In genomic region chr2:112597537-112598322, GRCh38 we compare ENCODE assay signal across 27 cellular contexts.
"Had no signal": no experiment of that assay in that cellular context is flagged by ENCODE, and none has a peak within 500 bp of the region (broad histone marks: within the 10 kb centered on the region; RNA-seq: fewer than 3 reads in every experiment).

No MANE protein-coding gene starts in this region.

- H3K4me3 ChIP-seq: adrenal gland, breast epithelium, Peyer's patch, SJCRH30 had no signal

- H3K27ac ChIP-seq: adrenal gland, breast epithelium, KMS-11, Peyer's patch, RWPE1, SJCRH30 had no signal

- ATAC-seq: activated CD4-positive, CD25-positive, alpha-beta regulatory T cell treated with anti-CD3 and anti-CD28 coated beads, Interleukin-2, amount 50 U/mL, for 24 hours; activated CD8-positive, alpha-beta memory T cell treated with anti-CD3 and anti-CD28 coated beads, Interleukin-2, amount 10 ng/mL, durations not matched to agents 7 days and 5 days had no signal

- DNase-seq: activated CD4-positive, alpha-beta T cell treated with anti-CD3 and anti-CD28 coated beads for 4 hours; activated CD4-positive, alpha-beta T cell treated with anti-CD3 and anti-CD28 coated beads, Interleukin-2, amount 50 U/mL, for 48 hours; activated CD8-positive, alpha-beta memory T cell treated with anti-CD3 and anti-CD28 coated beads, Interleukin-2, amount 10 ng/mL, durations not matched to agents 7 days and 5 days; activated gamma-delta T cell treated with Interleukin-2 at 50 U/mL for 16 hours; activated naive CD4-positive, alpha-beta T cell treated with anti-CD3 and anti-CD28 coated beads, Interleukin-2, amount 50 U/mL, for 16 hours; activated naive CD8-positive, alpha-beta T cell treated with anti-CD3 and anti-CD28 coated beads, Interleukin-2, amount 10 ng/mL, durations not matched to agents 7 days and 5 days; activated T-cell treated with anti-CD3 and anti-CD28 coated beads, Interleukin-2, amount 50 U/mL, for 24 hours; anterior cingulate cortex; caudate nucleus; NCI-H1105; NCI-H1436; NCI-H1694 treated with DMSO at 0.1 percent for 48 hours; NCI-H2029 treated with DMSO at 0.1 percent for 48 hours; NCI-H345; NCI-H510A; NCI-H526 treated with DMSO at 0.1 percent for 48 hours; NCI-H82; Peyer's patch; Right ventricle myocardium superior; SJCRH30; SK-N-SH; SW 1271 had no signal

- H3K27me3 ChIP-seq: adrenal gland, breast epithelium, Peyer's patch, SJCRH30 had no signal

- H3K4me1 ChIP-seq: adrenal gland, breast epithelium, Peyer's patch had no signal

- H3K9me3 ChIP-seq: adrenal gland, breast epithelium, Peyer's patch, SJCRH30, SK-N-SH had no signal

- H3K36me3 ChIP-seq: adrenal gland, breast epithelium, Peyer's patch, SJCRH30 had no signal
